ENCODE assay signal across 1 cellular context in genomic region chr1:235648407-235648907, GRCh38.
TF ChIP-seq lines count a peak whose summit lies in the region.

No MANE protein-coding gene starts in this region.

TF ChIP-seq in GM23338, 12 proteins besides CTCF, POLR2A, EP300 and RAD21 (continued from another document):
- TF ChIP-seq ZNF462 (CRISPR knock-in tag; IDR thresholded peaks at IDR 0.05) (no peak), NANOG (IDR thresholded peaks at IDR 0.05; ENCODE audit: borderline replicate concordance) (no peak), ZNF331 (CRISPR knock-in tag; IDR thresholded peaks at IDR 0.05; ENCODE audit: low read depth) (no peak), POLR2AphosphoS5 (IDR thresholded peaks at IDR 0.05; ENCODE audit: low read depth) (no peak), ETS1 (IDR thresholded peaks at IDR 0.05) (no peak), EZH2 (IDR thresholded peaks at IDR 0.05; ENCODE audit: low read depth, unreplicated experiment) (no peak), EZH2phosphoT487 (IDR thresholded peaks at IDR 0.05; ENCODE audit: unreplicated experiment) (no peak), ZNF114 (CRISPR knock-in tag; IDR thresholded peaks at IDR 0.05) (no peak), STAT1 (IDR thresholded peaks at IDR 0.05; ENCODE audit: unreplicated experiment) (no peak), CREB1 (CRISPR knock-in tag; IDR thresholded peaks at IDR 0.05; ENCODE audit: low read depth) (no peak)
TF ChIP-seq in GM23338: peak in this region for 0.
